In the genomic region with DNA sequence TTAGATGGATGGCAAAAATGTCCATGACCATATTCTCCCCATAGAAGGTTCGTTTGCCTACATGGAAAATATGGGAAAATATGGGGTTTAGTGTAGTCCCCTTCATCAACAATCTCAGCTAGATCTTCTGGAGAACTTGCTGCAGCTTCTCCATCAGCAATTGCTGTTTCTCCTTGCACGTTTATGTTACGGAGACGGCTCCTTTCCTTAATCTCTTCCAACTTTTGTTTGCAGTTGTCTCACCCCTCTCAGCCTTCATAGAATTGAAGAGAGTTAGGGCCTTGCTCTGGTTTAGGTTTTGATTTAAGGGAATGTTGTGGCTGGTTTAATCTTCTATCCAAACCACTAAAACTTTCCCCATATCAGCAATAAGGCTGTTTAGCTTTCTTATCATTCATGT, we compare ENCODE assay signal across 28 cellular contexts. TPM values are rescaled to one million over a fixed set of nuclear protein-coding genes. Genes with fewer than 3 reads are reported as not detected.
"Had no signal": no experiment of that assay in that cellular context is flagged by ENCODE, and none has a peak within 500 bp of the region (broad histone marks: within the 10 kb centered on the region; RNA-seq: fewer than 3 reads in every experiment).

No MANE protein-coding gene starts in this region.

- H3K4me1 ChIP-seq: body of pancreas had no signal

- H3K27me3 ChIP-seq: body of pancreas, MG63 had no signal

- H3K36me3 ChIP-seq: MG63 had no signal

- H3K27me3 Mint-ChIP-seq: activated CD8-positive, alpha-beta memory T cell treated with anti-CD3 and anti-CD28 coated beads, Interleukin-2, amount 10 ng/mL, durations not matched to agents 7 days and 5 days; activated naive CD8-positive, alpha-beta T cell treated with anti-CD3 and anti-CD28 coated beads, Interleukin-2, amount 10 ng/mL, durations not matched to agents 7 days and 5 days had no signal

- H3K4me3 ChIP-seq: body of pancreas, MG63 had no signal

- H3K9me3 ChIP-seq: body of pancreas, MG63 had no signal

- H3K4me1 Mint-ChIP-seq: activated CD8-positive, alpha-beta memory T cell treated with anti-CD3 and anti-CD28 coated beads, Interleukin-2, amount 10 ng/mL, durations not matched to agents 7 days and 5 days had no signal

- H3K4me3 Mint-ChIP-seq: activated CD8-positive, alpha-beta memory T cell treated with anti-CD3 and anti-CD28 coated beads, Interleukin-2, amount 10 ng/mL, durations not matched to agents 7 days and 5 days; activated naive CD8-positive, alpha-beta T cell treated with anti-CD3 and anti-CD28 coated beads, Interleukin-2, amount 10 ng/mL, durations not matched to agents 7 days and 5 days had no signal

- ATAC-seq: activated CD8-positive, alpha-beta memory T cell treated with anti-CD3 and anti-CD28 coated beads, Interleukin-2, amount 10 ng/mL, durations not matched to agents 7 days and 5 days; body of pancreas; Panc1; Right ventricle myocardium inferior had no signal

- H3K36me3 Mint-ChIP-seq: activated CD8-positive, alpha-beta memory T cell treated with anti-CD3 and anti-CD28 coated beads, Interleukin-2, amount 10 ng/mL, durations not matched to agents 7 days and 5 days; activated naive CD8-positive, alpha-beta T cell treated with anti-CD3 and anti-CD28 coated beads, Interleukin-2, amount 10 ng/mL, durations not matched to agents 7 days and 5 days had no signal

- DNase-seq: activated CD4-positive, alpha-beta T cell treated with anti-CD3 and anti-CD28 coated beads, Interleukin-2, amount 50 U/mL, for 1 hour; activated CD4-positive, CD25-positive, alpha-beta regulatory T cell; activated CD8-positive, alpha-beta memory T cell treated with anti-CD3 and anti-CD28 coated beads, Interleukin-2, amount 10 ng/mL, durations not matched to agents 7 days and 5 days; activated effector memory CD4-positive, alpha-beta T cell treated with Interleukin-2 at 50 U/mL for 16 hours; activated naive CD4-positive, alpha-beta T cell treated with Interleukin-2 at 50 U/mL for 16 hours; activated naive CD8-positive, alpha-beta T cell treated with anti-CD3 and anti-CD28 coated beads, Interleukin-2, amount 10 ng/mL, durations not matched to agents 7 days and 5 days; aorta; body of pancreas; central memory CD4-positive, alpha-beta T cell; MG63; MV-4-11; NCI-H1092 treated with DMSO at 0.1 percent for 48 hours; NCI-H1417 treated with DMSO at 0.1 percent for 48 hours; NCI-H1694; NCI-H2029; NCI-H2107; NCI-H2171 treated with DMSO at 0.1 percent for 48 hours; NCI-H226; NCI-H526; NK-92 treated with Interleukin-12 subunit alpha and Interleukin-12 subunit beta, amount 100 ng/mL, for 24 hours; OCI-M1; RPMI8226; SK-N-SH; T-helper 1 cell had no signal

- H3K27ac Mint-ChIP-seq: activated CD8-positive, alpha-beta memory T cell treated with anti-CD3 and anti-CD28 coated beads, Interleukin-2, amount 10 ng/mL, durations not matched to agents 7 days and 5 days; activated naive CD8-positive, alpha-beta T cell treated with anti-CD3 and anti-CD28 coated beads, Interleukin-2, amount 10 ng/mL, durations not matched to agents 7 days and 5 days had no signal

- H3K27ac ChIP-seq: body of pancreas, VCaP had no signal

RNA-seq across cellular contexts. Expression of gene MYCN, which starts 28.9 kb away (rescaled TPM):
- total RNA-seq: activated CD8-positive, alpha-beta memory T cell treated with anti-CD3 and anti-CD28 coated beads, Interleukin-2, amount 10 ng/mL, durations not matched to agents 7 days and 5 days; activated naive CD8-positive, alpha-beta T cell treated with anti-CD3 and anti-CD28 coated beads, Interleukin-2, amount 10 ng/mL, durations not matched to agents 7 days and 5 days; body of pancreas; bronchial epithelial cell had no signal
